ENCODE assay signal across 20 cellular contexts in genomic region chr13:76239031-76239680, GRCh38.
"Had no signal": no experiment of that assay in that cellular context is flagged by ENCODE, and none has a peak within 500 bp of the region (broad histone marks: within the 10 kb centered on the region; RNA-seq: fewer than 3 reads in every experiment).

No MANE protein-coding gene starts in this region.

- H3K27ac Mint-ChIP-seq: immature natural killer cell, nephron progenitor cell, type B pancreatic cell had no signal

- H3K27me3 ChIP-seq: esophagus squamous epithelium, left lung, sigmoid colon, suprapubic skin, thyroid gland had no signal

- H3K4me3 ChIP-seq: esophagus squamous epithelium, left lung, lung, prostate gland, sigmoid colon, smooth muscle cell, suprapubic skin, thyroid gland had no signal

- H3K4me3 Mint-ChIP-seq: immature natural killer cell; naive thymus-derived CD4-positive, alpha-beta T cell; nephron progenitor cell; type B pancreatic cell had no signal

- DNase-seq: cerebellar nuclear complex; dermis blood vessel endothelial cell; esophagus squamous epithelium; immature natural killer cell; left lung; mesenchymal stem cell; midbrain; naive thymus-derived CD4-positive, alpha-beta T cell; nephron progenitor cell; retina; sigmoid colon; stimulated activated CD4-positive, alpha-beta T cell treated with anti-CD3 and anti-CD28 coated beads, Interleukin-2, amount 100 ng/mL, for 48 hours; stimulated activated naive CD4-positive, alpha-beta T cell treated with Interleukin-2 at 50 U/mL for 16 hours; thyroid gland had no signal

- H3K9me3 Mint-ChIP-seq: type B pancreatic cell had no signal

- H3K4me1 Mint-ChIP-seq: immature natural killer cell; naive thymus-derived CD4-positive, alpha-beta T cell; nephron progenitor cell had no signal

- ATAC-seq: left lung; naive thymus-derived CD4-positive, alpha-beta T cell had no signal

- H3K27ac ChIP-seq: esophagus squamous epithelium, left lung, parathyroid adenoma, prostate gland, sigmoid colon, suprapubic skin, thyroid gland had no signal

- H3K9me3 ChIP-seq: esophagus squamous epithelium, left lung, prostate gland, sigmoid colon, suprapubic skin, thyroid gland had no signal

- H3K4me1 ChIP-seq: esophagus squamous epithelium, left lung, parathyroid adenoma, prostate gland, sigmoid colon, suprapubic skin, thyroid gland had no signal

- H3K27me3 Mint-ChIP-seq: type B pancreatic cell had no signal

- H3K36me3 ChIP-seq: esophagus squamous epithelium, left lung, prostate gland, sigmoid colon, suprapubic skin, thyroid gland had no signal

- H3K36me3 Mint-ChIP-seq: immature natural killer cell; naive thymus-derived CD4-positive, alpha-beta T cell; type B pancreatic cell had no signal
